8 cellular contexts compared by ENCODE assay signal in genomic region chr3:4421121-4421520, GRCh38. TPM values are rescaled to one million over a fixed set of nuclear protein-coding genes. Genes with fewer than 3 reads are reported as not detected.
DNase-seq lines count a peak whose midpoint lies in the region; ATAC-seq and TF ChIP-seq lines count a peak whose summit lies in the region.

No MANE protein-coding gene starts in this region.

- POLR2A ChIA-PET in GM10248 (lab: Yijun Ruan, JAX): interaction anchor here (0.5 kb wide), 1 partner anchor 763 kb away, joined by 3 read pairs; no protein-coding TSS in a partner anchor

- ATAC-seq in GM21723 (IDR thresholded peaks at IDR 0.05; ENCODE audit: unreplicated experiment) (peak; percentile 81), esophagus mucosa (peak; percentile 85)

- CTCF ChIA-PET in GM10248 (lab: Yijun Ruan, JAX): interaction anchor here (1.2 to 3.4 kb wide), 3 partner anchors 13 to 290 kb away, joined by 3 to 14 read pairs (median 3); no protein-coding TSS in a partner anchor

- no peak for TF ChIP-seq CTCF in GM10248 (IDR thresholded peaks at IDR 0.05; ENCODE audit: control extremely low read depth, extremely low read depth, low read depth, missing control alignments)

- DNase-seq in GM10248 (ENCODE audit: extremely low spot score): peak; percentile 43
- peak; percentile 80 for DNase-seq in M059J (ENCODE audit: low read depth)
- no peak for DNase-seq in SK-N-DZ (ENCODE audit: low spot score)
- DNase-seq in NCI-H2029 (lab: John Stamatoyannopoulos, UW): no peak
- DNase-seq in DMS79 (lab: John Stamatoyannopoulos, UW): no peak
- DNase-seq in NCI-H748 (lab: John Stamatoyannopoulos, UW; ENCODE audit: unreplicated experiment): no peak

RNA-seq across cellular contexts. Expression of gene SUMF1, which starts 45.9 kb away (rescaled TPM):
- 10.3 and 21.8 TPM in 2 replicates for total RNA-seq in M059J (2014; rRNA removed; shearing (Covaris generic))
- 26.4 TPM for total RNA-seq in esophagus mucosa
- polyA plus RNA-seq in SK-N-DZ (2014; cell fraction: cytosol; rRNA removed): 25.8 and 27.2 TPM in 2 replicates
- polyA plus RNA-seq in SK-N-DZ (2014; cell fraction: nucleus; rRNA removed): 12.5 and 13.7 TPM in 2 replicates

Comparison
In these comparisons a context has a peak if more than half of its experiments do, and no peak if none do; other contexts are left out.
1. DNase-seq: peak in GM10248 (single experiment) and M059J (single experiment); none in SK-N-DZ (single experiment), NCI-H2029 (single experiment), DMS79 (single experiment) and NCI-H748 (single experiment).